ENCODE assay signal across 15 cellular contexts in the genomic region with DNA sequence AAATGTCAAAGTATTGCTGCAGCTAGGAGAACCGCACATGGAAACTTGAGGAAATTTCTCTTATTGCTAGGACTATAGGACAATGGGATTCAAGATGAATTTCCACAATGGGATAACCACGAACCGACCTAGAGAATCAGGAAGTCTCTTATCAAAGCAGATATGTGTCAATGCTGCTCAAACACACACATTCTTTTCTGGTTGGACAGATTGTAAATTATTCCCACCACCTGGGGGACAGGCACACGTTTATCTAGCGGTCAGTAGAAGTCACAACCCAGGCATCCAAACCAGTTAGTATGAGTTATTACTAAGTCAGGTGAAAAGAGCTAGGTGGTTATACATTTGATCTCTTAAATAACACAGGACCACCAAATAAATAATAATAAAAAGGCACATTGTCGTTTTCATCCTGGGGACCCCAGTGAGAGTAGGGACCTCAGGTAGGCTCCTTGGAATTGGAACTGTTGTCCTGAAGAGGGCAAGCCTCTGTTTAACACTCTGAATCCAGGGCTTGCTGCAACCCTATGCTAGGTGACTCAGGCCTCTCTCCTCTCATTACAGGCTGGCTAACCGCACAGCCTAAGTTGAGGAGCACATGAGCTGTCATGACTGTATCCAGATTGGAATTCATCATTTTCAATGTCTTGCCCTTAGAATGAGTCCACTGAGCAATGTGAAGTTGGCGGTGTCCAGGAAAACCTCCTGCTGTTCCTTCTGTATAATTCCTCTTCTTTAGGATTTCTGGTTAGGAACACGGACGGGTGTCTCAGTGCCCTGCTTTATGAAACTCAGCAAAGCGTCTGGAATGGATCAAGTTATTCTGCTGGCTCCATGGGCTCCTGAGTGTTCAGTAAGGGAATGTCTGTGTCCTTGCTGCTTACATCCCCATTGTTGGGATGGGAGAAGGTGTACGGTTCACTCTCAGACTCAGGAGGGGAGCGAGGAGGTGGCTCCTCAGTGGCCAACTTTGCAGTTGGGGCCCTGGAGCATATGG. TPM values are rescaled to one million over a fixed set of nuclear protein-coding genes. Genes with fewer than 3 reads are reported as not detected.
DNase-seq lines count a peak whose midpoint lies in the region; ATAC-seq, FAIRE-seq and TF ChIP-seq lines count a peak whose summit lies in the region.
"Had no signal": no experiment of that assay in that cellular context is flagged by ENCODE, and none has a peak within 500 bp of the region (broad histone marks: within the 10 kb centered on the region; RNA-seq: fewer than 3 reads in every experiment).

No MANE protein-coding gene starts in this region.

- DNase-seq in MCF 10A (ENCODE audit: unreplicated experiment) (peak; percentile 52), breast epithelium (ENCODE audit: low spot score in 2 of 2) (no peak), T1000 (lab: John Stamatoyannopoulos, UW) (peak; percentile 46), fibroblast of the conjunctiva (ENCODE audit: low read depth) (peak; percentile 55), urothelium cell line (ENCODE audit: low spot score) (peak; percentile 79), cerebellar nuclear complex (lab: John Stamatoyannopoulos, UW) (no peak), GOT3 (lab: John Stamatoyannopoulos, UW) (no peak)
- DNase-seq: activated CD8-positive, alpha-beta memory T cell treated with anti-CD3 and anti-CD28 coated beads, Interleukin-2, amount 10 ng/mL, durations not matched to agents 7 days and 5 days; DMS79; NCI-H446; retina; Right ventricle myocardium superior had no signal

- no peak overlapping the region for H3K4me3 ChIP-seq in breast epithelium
- H3K4me3 ChIP-seq: thyroid gland had no signal

- H3K9me3 ChIP-seq in breast epithelium = no peaks in the 10 kb centered on the region
- H3K9me3 ChIP-seq: thyroid gland had no signal

- peaks cover 6% of the 10 kb centered on the region for H3K4me1 Mint-ChIP-seq in MCF 10A (ENCODE audit: insufficient read depth, unreplicated experiment)
- H3K4me1 Mint-ChIP-seq: activated CD8-positive, alpha-beta memory T cell treated with anti-CD3 and anti-CD28 coated beads, Interleukin-2, amount 10 ng/mL, durations not matched to agents 7 days and 5 days had no signal

- TSS peak; percentile 21 for BruUV-seq in MCF 10A (replicated peaks; lab: Mats Ljungman, UMichigan)

- no peak for ATAC-seq in GM21576 (IDR thresholded peaks at IDR 0.05; ENCODE audit: unreplicated experiment)
- ATAC-seq: activated CD8-positive, alpha-beta memory T cell treated with anti-CD3 and anti-CD28 coated beads, Interleukin-2, amount 10 ng/mL, durations not matched to agents 7 days and 5 days had no signal

- FAIRE-seq in urothelium cell line (lab: Jason Lieb, UNC) = peak; percentile 69

- no peak for TF ChIP-seq POLR2A in breast epithelium (IDR thresholded peaks at IDR 0.05)

- no peak overlapping the region for H3K27ac Mint-ChIP-seq in MCF 10A (ENCODE audit: low read depth, unreplicated experiment)
- H3K27ac Mint-ChIP-seq: activated CD8-positive, alpha-beta memory T cell treated with anti-CD3 and anti-CD28 coated beads, Interleukin-2, amount 10 ng/mL, durations not matched to agents 7 days and 5 days had no signal

- CTCF ChIA-PET in MCF 10A (lab: Yijun Ruan, JAX) = interaction anchor here (2.1 kb wide), 1 partner anchor 126 kb away, joined by 7 read pairs; no protein-coding TSS in a partner anchor

- TF ChIP-seq CTCF in MCF 10A (IDR thresholded peaks at IDR 0.05; ENCODE audit: unreplicated experiment) (no peak), breast epithelium (IDR thresholded peaks at IDR 0.05) (no peak)

- H3K27me3 Mint-ChIP-seq in MCF 10A (ENCODE audit: insufficient read depth, unreplicated experiment) = no peaks in the 10 kb centered on the region

- H3K27ac ChIP-seq in breast epithelium = no peak overlapping the region
- H3K27ac ChIP-seq: 22Rv1, thyroid gland had no signal

- H3K4me1 ChIP-seq in breast epithelium = no peaks in the 10 kb centered on the region

- intact Hi-C loops in MCF 10A (cut with micrococcal nuclease) = no loop called here
- intact Hi-C loops in breast epithelium (cut with DNase I; ENCODE audit: low total_unique reads) = no loop called here

- no peaks in the 10 kb centered on the region for H3K36me3 ChIP-seq in breast epithelium

- no peaks in the 10 kb centered on the region for H3K9me3 Mint-ChIP-seq in MCF 10A (ENCODE audit: unreplicated experiment)

- H3K36me3 Mint-ChIP-seq in MCF 10A (ENCODE audit: insufficient read depth, unreplicated experiment) = peaks cover 85% of the 10 kb centered on the region
- H3K36me3 Mint-ChIP-seq: activated CD8-positive, alpha-beta memory T cell treated with anti-CD3 and anti-CD28 coated beads, Interleukin-2, amount 10 ng/mL, durations not matched to agents 7 days and 5 days had no signal

- H3K4me3 Mint-ChIP-seq in MCF 10A (ENCODE audit: unreplicated experiment) = no peak overlapping the region
- H3K4me3 Mint-ChIP-seq: activated CD8-positive, alpha-beta memory T cell treated with anti-CD3 and anti-CD28 coated beads, Interleukin-2, amount 10 ng/mL, durations not matched to agents 7 days and 5 days had no signal

- POLR2A ChIA-PET in MCF 10A (lab: Yijun Ruan, JAX) = interaction anchor here (1.5 kb wide), 1 partner anchor 35 kb away, joined by 4 read pairs; no protein-coding TSS in a partner anchor

- no peaks in the 10 kb centered on the region for H3K27me3 ChIP-seq in breast epithelium
- H3K27me3 ChIP-seq: thyroid gland had no signal

RNA-seq across cellular contexts. Expression of a gene that starts 59.0 kb away (rescaled TPM):
- total RNA-seq in MCF 10A (2022) (not detected in 2 replicates), breast epithelium (100 to 1,000 TPM in 1 of 3 donors, 10 to 100 TPM in 2; 18.3 to 479 (median 55.7) TPM)
- total RNA-seq: activated CD8-positive, alpha-beta memory T cell treated with anti-CD3 and anti-CD28 coated beads, Interleukin-2, amount 10 ng/mL, durations not matched to agents 7 days and 5 days had no signal

Comparison
In these comparisons a context has a peak if more than half of its experiments do, and no peak if none do; other contexts are left out.
1. DNase-seq: peak in MCF 10A (single experiment), T1000 (single experiment), fibroblast of the conjunctiva (single experiment) and urothelium cell line (single experiment); none in breast epithelium (0 of 2), cerebellar nuclear complex (0 of 2) and GOT3 (single experiment).
2. RNA of a gene that starts 59.0 kb away (total RNA-seq): 18.3 to 479 TPM in breast epithelium; not detected in MCF 10A; every median in the first group is over 10 times any median in the second.